In the genomic region with DNA sequence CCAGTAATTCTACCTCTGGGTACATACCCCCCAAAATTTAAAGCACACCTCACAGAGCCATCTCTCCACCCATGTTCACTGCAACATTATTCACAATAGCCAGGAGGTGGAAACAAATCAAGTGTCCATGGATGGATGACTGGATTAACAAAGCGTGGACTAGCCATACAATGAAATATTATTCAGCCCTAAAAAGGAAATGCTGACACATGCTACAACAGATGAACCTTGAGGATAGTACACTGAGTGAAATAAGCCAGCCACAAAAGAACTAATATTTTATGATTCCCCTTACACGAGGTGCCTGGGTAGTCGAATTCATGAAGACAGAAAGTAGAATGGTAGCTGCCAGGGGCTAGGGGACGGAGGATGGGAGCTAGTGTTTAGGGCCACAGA, we compare ENCODE assay signal across 2 cellular contexts.
TF ChIP-seq lines count a peak whose summit lies in the region.

No MANE protein-coding gene starts in this region.

TF ChIP-seq in WTC11, 78 proteins besides CTCF, POLR2A, EP300 and RAD21 (continues in another document):
- TF ChIP-seq, protein P1, sequence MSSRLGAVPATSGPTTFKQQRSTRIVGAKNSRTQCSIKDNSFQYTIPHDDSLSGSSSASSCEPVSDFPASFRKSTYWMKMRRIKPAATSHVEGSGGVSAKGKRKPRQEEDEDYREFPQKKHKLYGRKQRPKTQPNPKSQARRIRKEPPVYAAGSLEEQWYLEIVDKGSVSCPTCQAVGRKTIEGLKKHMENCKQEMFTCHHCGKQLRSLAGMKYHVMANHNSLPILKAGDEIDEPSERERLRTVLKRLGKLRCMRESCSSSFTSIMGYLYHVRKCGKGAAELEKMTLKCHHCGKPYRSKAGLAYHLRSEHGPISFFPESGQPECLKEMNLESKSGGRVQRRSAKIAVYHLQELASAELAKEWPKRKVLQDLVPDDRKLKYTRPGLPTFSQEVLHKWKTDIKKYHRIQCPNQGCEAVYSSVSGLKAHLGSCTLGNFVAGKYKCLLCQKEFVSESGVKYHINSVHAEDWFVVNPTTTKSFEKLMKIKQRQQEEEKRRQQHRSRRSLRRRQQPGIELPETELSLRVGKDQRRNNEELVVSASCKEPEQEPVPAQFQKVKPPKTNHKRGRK (CRISPR knock-in tag; IDR thresholded peaks at IDR 0.05; ENCODE audit: borderline replicate concordance): no peak
- TF ChIP-seq CDX4 (CRISPR knock-in tag; IDR thresholded peaks at IDR 0.05; ENCODE audit: borderline replicate concordance) (no peak), ATF1 (CRISPR knock-in tag; IDR thresholded peaks at IDR 0.05) (no peak), CBFB (CRISPR knock-in tag; IDR thresholded peaks at IDR 0.05; ENCODE audit: low read depth) (no peak), GTF2I (CRISPR knock-in tag; conservative IDR thresholded peaks at IDR 0.05) (no peak), IRF2 (CRISPR knock-in tag; IDR thresholded peaks at IDR 0.05; ENCODE audit: borderline replicate concordance, low read depth) (no peak), NFYB (CRISPR knock-in tag; conservative IDR thresholded peaks at IDR 0.05; ENCODE audit: low read depth) (no peak), STAT6 (CRISPR knock-in tag; conservative IDR thresholded peaks at IDR 0.05; ENCODE audit: low read depth) (no peak), ZBTB21 (CRISPR knock-in tag; IDR thresholded peaks at IDR 0.05; ENCODE audit: borderline replicate concordance) (no peak), TP53 (CRISPR knock-in tag; IDR thresholded peaks at IDR 0.05) (no peak), JUN (CRISPR knock-in tag; IDR thresholded peaks at IDR 0.05) (no peak)
- TF ChIP-seq, protein P2, sequence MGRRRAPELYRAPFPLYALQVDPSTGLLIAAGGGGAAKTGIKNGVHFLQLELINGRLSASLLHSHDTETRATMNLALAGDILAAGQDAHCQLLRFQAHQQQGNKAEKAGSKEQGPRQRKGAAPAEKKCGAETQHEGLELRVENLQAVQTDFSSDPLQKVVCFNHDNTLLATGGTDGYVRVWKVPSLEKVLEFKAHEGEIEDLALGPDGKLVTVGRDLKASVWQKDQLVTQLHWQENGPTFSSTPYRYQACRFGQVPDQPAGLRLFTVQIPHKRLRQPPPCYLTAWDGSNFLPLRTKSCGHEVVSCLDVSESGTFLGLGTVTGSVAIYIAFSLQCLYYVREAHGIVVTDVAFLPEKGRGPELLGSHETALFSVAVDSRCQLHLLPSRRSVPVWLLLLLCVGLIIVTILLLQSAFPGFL (CRISPR knock-in tag; IDR thresholded peaks at IDR 0.05; ENCODE audit: borderline replicate concordance): no peak
- TF ChIP-seq, protein P3, sequence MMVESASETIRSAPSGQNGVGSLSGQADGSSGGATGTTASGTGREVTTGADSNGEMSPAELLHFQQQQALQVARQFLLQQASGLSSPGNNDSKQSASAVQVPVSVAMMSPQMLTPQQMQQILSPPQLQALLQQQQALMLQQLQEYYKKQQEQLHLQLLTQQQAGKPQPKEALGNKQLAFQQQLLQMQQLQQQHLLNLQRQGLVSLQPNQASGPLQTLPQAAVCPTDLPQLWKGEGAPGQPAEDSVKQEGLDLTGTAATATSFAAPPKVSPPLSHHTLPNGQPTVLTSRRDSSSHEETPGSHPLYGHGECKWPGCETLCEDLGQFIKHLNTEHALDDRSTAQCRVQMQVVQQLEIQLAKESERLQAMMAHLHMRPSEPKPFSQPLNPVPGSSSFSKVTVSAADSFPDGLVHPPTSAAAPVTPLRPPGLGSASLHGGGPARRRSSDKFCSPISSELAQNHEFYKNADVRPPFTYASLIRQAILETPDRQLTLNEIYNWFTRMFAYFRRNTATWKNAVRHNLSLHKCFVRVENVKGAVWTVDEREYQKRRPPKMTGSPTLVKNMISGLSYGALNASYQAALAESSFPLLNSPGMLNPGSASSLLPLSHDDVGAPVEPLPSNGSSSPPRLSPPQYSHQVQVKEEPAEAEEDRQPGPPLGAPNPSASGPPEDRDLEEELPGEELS (CRISPR knock-in tag; IDR thresholded peaks at IDR 0.05): no peak
- TF ChIP-seq, protein P4, sequence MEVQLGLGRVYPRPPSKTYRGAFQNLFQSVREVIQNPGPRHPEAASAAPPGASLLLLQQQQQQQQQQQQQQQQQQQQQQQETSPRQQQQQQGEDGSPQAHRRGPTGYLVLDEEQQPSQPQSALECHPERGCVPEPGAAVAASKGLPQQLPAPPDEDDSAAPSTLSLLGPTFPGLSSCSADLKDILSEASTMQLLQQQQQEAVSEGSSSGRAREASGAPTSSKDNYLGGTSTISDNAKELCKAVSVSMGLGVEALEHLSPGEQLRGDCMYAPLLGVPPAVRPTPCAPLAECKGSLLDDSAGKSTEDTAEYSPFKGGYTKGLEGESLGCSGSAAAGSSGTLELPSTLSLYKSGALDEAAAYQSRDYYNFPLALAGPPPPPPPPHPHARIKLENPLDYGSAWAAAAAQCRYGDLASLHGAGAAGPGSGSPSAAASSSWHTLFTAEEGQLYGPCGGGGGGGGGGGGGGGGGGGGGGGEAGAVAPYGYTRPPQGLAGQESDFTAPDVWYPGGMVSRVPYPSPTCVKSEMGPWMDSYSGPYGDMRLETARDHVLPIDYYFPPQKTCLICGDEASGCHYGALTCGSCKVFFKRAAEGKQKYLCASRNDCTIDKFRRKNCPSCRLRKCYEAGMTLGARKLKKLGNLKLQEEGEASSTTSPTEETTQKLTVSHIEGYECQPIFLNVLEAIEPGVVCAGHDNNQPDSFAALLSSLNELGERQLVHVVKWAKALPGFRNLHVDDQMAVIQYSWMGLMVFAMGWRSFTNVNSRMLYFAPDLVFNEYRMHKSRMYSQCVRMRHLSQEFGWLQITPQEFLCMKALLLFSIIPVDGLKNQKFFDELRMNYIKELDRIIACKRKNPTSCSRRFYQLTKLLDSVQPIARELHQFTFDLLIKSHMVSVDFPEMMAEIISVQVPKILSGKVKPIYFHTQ (CRISPR knock-in tag; IDR thresholded peaks at IDR 0.05): no peak

TF ChIP-seq in H1, 55 proteins besides CTCF, POLR2A, EP300 and RAD21 (continued from another document):
- no peak for TF ChIP-seq TAF1 (IDR thresholded peaks at IDR 0.05; ENCODE audit: low read depth, low read length)
- no peak for TF ChIP-seq SUZ12 (IDR thresholded peaks at IDR 0.05; ENCODE audit: low read length)
